Comparison of ENCODE assay signal across 9 cellular contexts in genomic region chr13:61410669-61411297, GRCh38. TPM values are rescaled to one million over a fixed set of nuclear protein-coding genes. Genes with fewer than 3 reads are reported as not detected.
DNase-seq lines count a peak whose midpoint lies in the region; ATAC-seq and TF ChIP-seq lines count a peak whose summit lies in the region.
"Had no signal": no experiment of that assay in that cellular context is flagged by ENCODE, and none has a peak within 500 bp of the region (broad histone marks: within the 10 kb centered on the region; RNA-seq: fewer than 3 reads in every experiment).

No MANE protein-coding gene starts in this region.

- H3K27me3 Mint-ChIP-seq in GM23338 (ENCODE audit: insufficient read depth, low read depth, poor library complexity), result peaks cover 23% of the 10 kb centered on the region

- H3K4me1 Mint-ChIP-seq in GM23338, result peaks cover 4% of the 10 kb centered on the region; the same call in 2 of the 3 replicates
- no peaks in the 10 kb centered on the region for H3K4me1 Mint-ChIP-seq in stimulated activated effector memory CD8-positive, alpha-beta T cell treated with anti-CD3 and anti-CD28 coated beads, Interleukin-12 subunit alpha, Interleukin-12 subunit beta, amount 100 ng/mL, for 72 hours

- DNase-seq in AG09309 (ENCODE audit: low read depth) (no peak), GM23338 (ENCODE audit: low spot score) (peak; percentile 37), RWPE2 (ENCODE audit: low spot score) (no peak), globus pallidus (ENCODE audit: low spot score) (peak; percentile 18)
- DNase-seq in stimulated activated effector memory CD8-positive, alpha-beta T cell treated with anti-CD3 and anti-CD28 coated beads, Interleukin-12 subunit alpha, Interleukin-12 subunit beta, amount 100 ng/mL, for 72 hours (ENCODE audit: low spot score in 2 of 2), result no peak
- no peak for DNase-seq in activated T-cell treated with anti-CD3 and anti-CD28 coated beads, Interleukin-2, amount 50 U/mL, for 48 hours
- DNase-seq: RPMI8226 had no signal

- no peak overlapping the region for H2AFZ ChIP-seq in GM23338

- no peaks in the 10 kb centered on the region for H3K36me3 Mint-ChIP-seq in GM23338 (ENCODE audit: low read depth)
- no peaks in the 10 kb centered on the region for H3K36me3 Mint-ChIP-seq in stimulated activated effector memory CD8-positive, alpha-beta T cell treated with anti-CD3 and anti-CD28 coated beads, Interleukin-12 subunit alpha, Interleukin-12 subunit beta, amount 100 ng/mL, for 72 hours

- no peaks in the 10 kb centered on the region for H3K79me2 ChIP-seq in GM23338 (replicated peaks; ENCODE audit: insufficient read depth)

- no peak overlapping the region for H3K27ac Mint-ChIP-seq in GM23338
- no peak overlapping the region for H3K27ac Mint-ChIP-seq in stimulated activated effector memory CD8-positive, alpha-beta T cell treated with anti-CD3 and anti-CD28 coated beads, Interleukin-12 subunit alpha, Interleukin-12 subunit beta, amount 100 ng/mL, for 72 hours

- no peaks in the 10 kb centered on the region for H3K9me3 ChIP-seq in RWPE2 (ENCODE audit: severe bottlenecking)

- H4K20me1 ChIP-seq in GM23338 (replicated peaks; ENCODE audit: insufficient read depth), result no peaks in the 10 kb centered on the region

- no peaks in the 10 kb centered on the region for H3F3A ChIP-seq in GM23338 (replicated peaks; ENCODE audit: low read depth)

- H3K27me3 ChIP-seq in GM23338 (ENCODE audit: insufficient read depth) (peaks cover 37% of the 10 kb centered on the region), RWPE2 (ENCODE audit: insufficient read depth, poor library complexity, severe bottlenecking) (peaks cover 34% of the 10 kb centered on the region)

- H3K4me1 ChIP-seq in GM23338 (ENCODE audit: insufficient read depth) (no peaks in the 10 kb centered on the region), RWPE2 (ENCODE audit: insufficient read depth, poor library complexity, severe bottlenecking) (no peaks in the 10 kb centered on the region)

- H3K27ac ChIP-seq in GM23338 (ENCODE audit: low read depth), result no peak overlapping the region
- no peak overlapping the region for H3K27ac ChIP-seq in RWPE2 (ENCODE audit: poor library complexity, severe bottlenecking)

- no peaks in the 10 kb centered on the region for H3K36me3 ChIP-seq in GM23338 (ENCODE audit: insufficient read depth)
- H3K36me3 ChIP-seq in RWPE2 (ENCODE audit: low read depth), result no peaks in the 10 kb centered on the region

- H3K4me3 Mint-ChIP-seq in GM23338, result no peak overlapping the region
- H3K4me3 Mint-ChIP-seq in stimulated activated effector memory CD8-positive, alpha-beta T cell treated with anti-CD3 and anti-CD28 coated beads, Interleukin-12 subunit alpha, Interleukin-12 subunit beta, amount 100 ng/mL, for 72 hours, result no peak overlapping the region

- H3K9me3 Mint-ChIP-seq in GM23338, result no peaks in the 10 kb centered on the region
- H3K9me3 Mint-ChIP-seq in stimulated activated effector memory CD8-positive, alpha-beta T cell treated with anti-CD3 and anti-CD28 coated beads, Interleukin-12 subunit alpha, Interleukin-12 subunit beta, amount 100 ng/mL, for 72 hours, result peaks cover 6% of the 10 kb centered on the region

- H3K9me2 ChIP-seq in GM23338 (ENCODE audit: insufficient read depth), result no peaks in the 10 kb centered on the region

- peak; percentile 29 for TF ChIP-seq CTCF in AG09309 (IDR thresholded peaks at IDR 0.05; ENCODE audit: control insufficient read depth, insufficient read depth, low read depth, low read length, missing control alignments)
- TF ChIP-seq CTCF in GM23338 (conservative IDR thresholded peaks at IDR 0.05; ENCODE audit: low read depth in 2 of 2), result peak; percentile 61 to 65
- TF ChIP-seq CTCF in RWPE2 (IDR thresholded peaks at IDR 0.05; ENCODE audit: poor library complexity, severe bottlenecking), result peak; percentile 87

- ATAC-seq in GM23338 (no peak), RWPE2 (ENCODE audit: low read depth) (no peak), GM19324 (IDR thresholded peaks at IDR 0.05; ENCODE audit: low FRiP score, unreplicated experiment) (no peak), HG02884 (IDR thresholded peaks at IDR 0.05; ENCODE audit: unreplicated experiment) (no peak)
- ATAC-seq in stimulated activated effector memory CD8-positive, alpha-beta T cell treated with anti-CD3 and anti-CD28 coated beads, Interleukin-12 subunit alpha, Interleukin-12 subunit beta, amount 100 ng/mL, for 72 hours, result no peak

- H3K4me2 ChIP-seq in GM23338, result no peak overlapping the region

- H3K4me3 ChIP-seq in AG09309 (ENCODE audit: control insufficient read depth, low read depth, low read length) (no peak overlapping the region), GM23338 (no peak overlapping the region), RWPE2 (ENCODE audit: severe bottlenecking) (no peak overlapping the region)

TF ChIP-seq in GM23338, 12 proteins besides CTCF, POLR2A, EP300 and RAD21:
- TF ChIP-seq EZH2 (IDR thresholded peaks at IDR 0.05; ENCODE audit: low read depth, unreplicated experiment) (no peak), CREB1 (CRISPR knock-in tag; IDR thresholded peaks at IDR 0.05; ENCODE audit: low read depth) (no peak), EZH2phosphoT487 (IDR thresholded peaks at IDR 0.05; ENCODE audit: unreplicated experiment) (no peak)

RNA-seq across cellular contexts. Expression of gene PCDH20, which starts 4.9 kb away (rescaled TPM):
- 2.6 and 2.8 TPM in 2 replicates for total RNA-seq in GM23338 (2014; rRNA removed; shearing (Covaris generic))
- 1.0 and 1.3 TPM in 2 replicates for polyA plus RNA-seq in GM23338 (2016; fragmentation: Nextera tagmentation; extraction: Ambion mirVana)

Comparison
In these comparisons a context has a peak if more than half of its experiments do, and no peak if none do; other contexts are left out.
1. DNase-seq: peak in GM23338 (single experiment) and globus pallidus (single experiment); none in AG09309 (single experiment), RWPE2 (single experiment), stimulated activated effector memory CD8-positive, alpha-beta T cell treated with anti-CD3 and anti-CD28 coated beads, Interleukin-12 subunit alpha, Interleukin-12 subunit beta, amount 100 ng/mL, for 72 hours (0 of 2) and activated T-cell treated with anti-CD3 and anti-CD28 coated beads, Interleukin-2, amount 50 U/mL, for 48 hours (0 of 2).
2. CTCF ChIP-seq: peak in every context shown above with its lines; median percentile 87 in RWPE2; 63 in GM23338; 29 in AG09309.